Comparison of ENCODE assay signal across 1 cellular context in the genomic region with DNA sequence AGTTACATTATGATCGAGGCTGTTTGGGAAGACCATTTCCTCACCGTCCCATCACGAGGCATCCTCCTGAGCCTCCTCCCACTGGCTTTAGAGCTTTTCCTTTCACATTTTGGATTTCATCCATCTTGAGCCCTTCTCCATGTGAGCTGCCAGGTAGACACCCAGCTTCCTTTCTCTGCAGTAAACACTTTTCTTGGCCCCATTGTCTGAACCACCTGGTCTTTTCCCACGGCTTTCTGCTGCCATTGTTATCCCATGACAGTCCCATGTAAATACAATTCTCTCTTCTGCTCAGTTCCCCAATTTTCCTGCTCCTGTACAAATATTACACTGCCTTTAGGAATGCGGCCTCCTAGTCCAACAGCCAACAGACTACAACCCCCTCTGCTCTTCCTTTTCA.
TF ChIP-seq lines count a peak whose summit lies in the region.

No MANE protein-coding gene starts in this region.

TF ChIP-seq in HepG2, 621 proteins besides CTCF, POLR2A, EP300 and RAD21 (continued from another document):
- TF ChIP-seq, protein P1, sequence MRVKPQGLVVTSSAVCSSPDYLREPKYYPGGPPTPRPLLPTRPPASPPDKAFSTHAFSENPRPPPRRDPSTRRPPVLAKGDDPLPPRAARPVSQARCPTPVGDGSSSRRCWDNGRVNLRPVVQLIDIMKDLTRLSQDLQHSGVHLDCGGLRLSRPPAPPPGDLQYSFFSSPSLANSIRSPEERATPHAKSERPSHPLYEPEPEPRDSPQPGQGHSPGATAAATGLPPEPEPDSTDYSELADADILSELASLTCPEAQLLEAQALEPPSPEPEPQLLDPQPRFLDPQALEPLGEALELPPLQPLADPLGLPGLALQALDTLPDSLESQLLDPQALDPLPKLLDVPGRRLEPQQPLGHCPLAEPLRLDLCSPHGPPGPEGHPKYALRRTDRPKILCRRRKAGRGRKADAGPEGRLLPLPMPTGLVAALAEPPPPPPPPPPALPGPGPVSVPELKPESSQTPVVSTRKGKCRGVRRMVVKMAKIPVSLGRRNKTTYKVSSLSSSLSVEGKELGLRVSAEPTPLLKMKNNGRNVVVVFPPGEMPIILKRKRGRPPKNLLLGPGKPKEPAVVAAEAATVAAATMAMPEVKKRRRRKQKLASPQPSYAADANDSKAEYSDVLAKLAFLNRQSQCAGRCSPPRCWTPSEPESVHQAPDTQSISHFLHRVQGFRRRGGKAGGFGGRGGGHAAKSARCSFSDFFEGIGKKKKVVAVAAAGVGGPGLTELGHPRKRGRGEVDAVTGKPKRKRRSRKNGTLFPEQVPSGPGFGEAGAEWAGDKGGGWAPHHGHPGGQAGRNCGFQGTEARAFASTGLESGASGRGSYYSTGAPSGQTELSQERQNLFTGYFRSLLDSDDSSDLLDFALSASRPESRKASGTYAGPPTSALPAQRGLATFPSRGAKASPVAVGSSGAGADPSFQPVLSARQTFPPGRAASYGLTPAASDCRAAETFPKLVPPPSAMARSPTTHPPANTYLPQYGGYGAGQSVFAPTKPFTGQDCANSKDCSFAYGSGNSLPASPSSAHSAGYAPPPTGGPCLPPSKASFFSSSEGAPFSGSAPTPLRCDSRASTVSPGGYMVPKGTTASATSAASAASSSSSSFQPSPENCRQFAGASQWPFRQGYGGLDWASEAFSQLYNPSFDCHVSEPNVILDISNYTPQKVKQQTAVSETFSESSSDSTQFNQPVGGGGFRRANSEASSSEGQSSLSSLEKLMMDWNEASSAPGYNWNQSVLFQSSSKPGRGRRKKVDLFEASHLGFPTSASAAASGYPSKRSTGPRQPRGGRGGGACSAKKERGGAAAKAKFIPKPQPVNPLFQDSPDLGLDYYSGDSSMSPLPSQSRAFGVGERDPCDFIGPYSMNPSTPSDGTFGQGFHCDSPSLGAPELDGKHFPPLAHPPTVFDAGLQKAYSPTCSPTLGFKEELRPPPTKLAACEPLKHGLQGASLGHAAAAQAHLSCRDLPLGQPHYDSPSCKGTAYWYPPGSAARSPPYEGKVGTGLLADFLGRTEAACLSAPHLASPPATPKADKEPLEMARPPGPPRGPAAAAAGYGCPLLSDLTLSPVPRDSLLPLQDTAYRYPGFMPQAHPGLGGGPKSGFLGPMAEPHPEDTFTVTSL (CRISPR knock-in tag; IDR thresholded peaks at IDR 0.05; ENCODE audit: borderline replicate concordance), result no peak
- TF ChIP-seq MBNL3 (CRISPR knock-in tag; conservative IDR thresholded peaks at IDR 0.05), result no peak
